In the genomic region with DNA sequence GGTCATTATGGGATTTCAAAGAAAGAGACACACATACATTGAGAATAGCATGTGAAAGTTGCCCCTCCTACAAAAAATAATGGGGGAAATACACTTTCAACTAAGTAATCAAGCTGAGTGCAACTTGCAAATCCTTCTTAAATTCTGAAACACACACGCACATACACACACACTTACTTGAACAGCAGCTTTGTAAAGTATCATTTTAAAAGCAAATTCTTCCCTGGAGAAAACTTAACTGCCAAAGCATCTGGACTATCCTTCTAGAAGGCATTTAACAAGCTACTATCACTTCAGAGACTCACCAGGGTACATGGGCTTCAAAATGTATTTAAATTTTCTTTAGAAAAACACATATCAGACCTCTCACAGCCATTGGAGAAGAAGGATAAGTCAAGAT, we compare ENCODE assay signal across 21 cellular contexts. TPM values are rescaled to one million over a fixed set of nuclear protein-coding genes. Genes with fewer than 3 reads are reported as not detected.
DNase-seq lines count a peak whose midpoint lies in the region; ATAC-seq and TF ChIP-seq lines count a peak whose summit lies in the region.
"Had no signal": no experiment of that assay in that cellular context is flagged by ENCODE, and none has a peak within 500 bp of the region (broad histone marks: within the 10 kb centered on the region; RNA-seq: fewer than 3 reads in every experiment).

No MANE protein-coding gene starts in this region.

- DNase-seq in left ventricle myocardium inferior (no peak), Right ventricle myocardium inferior (ENCODE audit: missing footprints) (no peak), SK-N-MC (ENCODE audit: low read depth, low spot score) (no peak), fibroblast of the aortic adventitia (ENCODE audit: low read depth) (peak; percentile 20), EL (no peak), mucosa of gallbladder (ENCODE audit: low spot score) (no peak)
- DNase-seq: BE2C, DMS79 treated with DMSO at 0.1 percent for 48 hours, H7, Kasumi-1, MM.1S, NCI-H1048, NCI-H1436, NCI-H187 treated with DMSO at 0.1 percent for 48 hours, NCI-H2107, NCI-H2227 treated with DMSO at 0.1 percent for 48 hours, NCI-H510A, OCI-M1, SHP77 had no signal

- ATAC-seq in Right ventricle myocardium inferior (no peak), GM18517 (IDR thresholded peaks at IDR 0.05; ENCODE audit: unreplicated experiment) (no peak)
- ATAC-seq: GM12878 had no signal

- TF ChIP-seq CTCF in left ventricle myocardium inferior (IDR thresholded peaks at IDR 0.05; ENCODE audit: borderline replicate concordance) = no peak
- TF ChIP-seq CTCF in fibroblast of the aortic adventitia (IDR thresholded peaks at IDR 0.05; ENCODE audit: insufficient read depth, low read length) = no peak

- H3K36me3 ChIP-seq in left ventricle myocardium inferior = no peaks in the 10 kb centered on the region
- H3K36me3 ChIP-seq in SK-N-MC (ENCODE audit: insufficient read depth, low read length) = no peaks in the 10 kb centered on the region
- H3K36me3 ChIP-seq: BE2C had no signal

- H3K9me3 ChIP-seq in left ventricle myocardium inferior (replicated peaks) = no peaks in the 10 kb centered on the region
- H3K9me3 ChIP-seq in SK-N-MC (ENCODE audit: low read depth, low read length) = no peaks in the 10 kb centered on the region
- H3K9me3 ChIP-seq: BE2C had no signal

- peak overlapping the region; percentile 21 for H3K27ac ChIP-seq in left ventricle myocardium inferior (replicated peaks)
- H3K27ac ChIP-seq in SK-N-MC = peak overlapping the region; percentile 52; the same call in 1 of the 2 replicates

- no peaks in the 10 kb centered on the region for H3K27me3 ChIP-seq in left ventricle myocardium inferior (ENCODE audit: low read depth)
- H3K27me3 ChIP-seq: BE2C had no signal

- H3K9ac ChIP-seq in SK-N-MC (ENCODE audit: insufficient read length) = no peak overlapping the region

- intact Hi-C loops in left ventricle myocardium inferior (cut with micrococcal nuclease) = no loop called here
- intact Hi-C loops in Right ventricle myocardium inferior (cut with DNase I) = no loop called here

- peaks cover 67% of the 10 kb centered on the region for H3K4me1 ChIP-seq in left ventricle myocardium inferior
- H3K4me1 ChIP-seq: BE2C had no signal

- H3K4me3 ChIP-seq in left ventricle myocardium inferior = no peak overlapping the region
- peak overlapping the region; percentile 21; the same call in 1 of the 2 replicates for H3K4me3 ChIP-seq in SK-N-MC
- no peak overlapping the region for H3K4me3 ChIP-seq in fibroblast of the aortic adventitia (ENCODE audit: low read depth, low read length)
- H3K4me3 ChIP-seq: GM12878 had no signal

RNA-seq across cellular contexts. Expression of a gene that starts 15.3 kb away (rescaled TPM):
- 8.6 TPM for total RNA-seq in left ventricle myocardium inferior
- total RNA-seq in Right ventricle myocardium inferior = 22.7 TPM
- total RNA-seq in fibroblast of the aortic adventitia (ENCODE audit: low replicate concordance) = 2.4 and 5.5 TPM in 2 replicates
- 10.7 TPM for total RNA-seq in mucosa of gallbladder
